8 cellular contexts compared by ENCODE assay signal in genomic region chr2:237603718-237604362, GRCh38. TPM values are rescaled to one million over a fixed set of nuclear protein-coding genes. Genes with fewer than 3 reads are reported as not detected.
DNase-seq lines count a peak whose midpoint lies in the region; ATAC-seq and TF ChIP-seq lines count a peak whose summit lies in the region.

No MANE protein-coding gene starts in this region.

- intact Hi-C loops in prostate gland (cut with DNase I) (loop anchor here (5.0 kb wide), 1 partner anchor 138 kb away; no protein-coding TSS in a partner anchor), ovary (cut with DNase I) (loop anchor here in 1 of 4 donors (5.0 kb wide), 1 partner anchor 138 kb away; no protein-coding TSS in a partner anchor)

- H3K4me3 ChIP-seq in fibroblast of pulmonary artery (replicated peaks; ENCODE audit: low read depth, low read length) (no peak overlapping the region), prostate gland (no peak overlapping the region), ovary (no peak overlapping the region)

- ATAC-seq in HG02642 (IDR thresholded peaks at IDR 0.05; ENCODE audit: poor library complexity, unreplicated experiment) (no peak), GM21526 (IDR thresholded peaks at IDR 0.05; ENCODE audit: low FRiP score, unreplicated experiment) (no peak)

- WGBS in prostate gland: 40% methylated on average over 15 of the region's 15 CpGs
- 54 to 64% (median 61%) methylated on average over 15 of the region's 15 CpGs for WGBS in ovary, 3 donors

- H3K27ac ChIP-seq in prostate gland (no peak overlapping the region), ovary (no peak overlapping the region)

- H3K36me3 ChIP-seq in prostate gland (no peaks in the 10 kb centered on the region), ovary (no peaks in the 10 kb centered on the region)

- TF ChIP-seq CTCF in fibroblast of pulmonary artery (IDR thresholded peaks at IDR 0.05; ENCODE audit: low read length, missing control alignments): no peak
- no peak for TF ChIP-seq CTCF in prostate gland (IDR thresholded peaks at IDR 0.05)
- TF ChIP-seq CTCF in ovary (IDR thresholded peaks at IDR 0.05): no peak

- peak; percentile 75 for DNase-seq in GDM1 (lab: John Stamatoyannopoulos, UW)
- peak; percentile 43 to 49 for DNase-seq in Kasumi-1 (lab: John Stamatoyannopoulos, UW)
- DNase-seq in activated CD8-positive, alpha-beta memory T cell treated with anti-CD3 and anti-CD28 coated beads, Interleukin-2, amount 50 U/mL, for 4 hours: peak; percentile 33
- DNase-seq in fibroblast of pulmonary artery (ENCODE audit: low read depth): peak; percentile 93
- DNase-seq in prostate gland (ENCODE audit: low spot score): no peak
- DNase-seq in ovary: no peak

- H3K27me3 ChIP-seq in prostate gland (replicated peaks; ENCODE audit: insufficient read depth) (no peaks in the 10 kb centered on the region), ovary (no peaks in the 10 kb centered on the region)

- peak; percentile 19 for TF ChIP-seq POLR2A in prostate gland (IDR thresholded peaks at IDR 0.05)
- TF ChIP-seq POLR2A in ovary (IDR thresholded peaks at IDR 0.05): no peak

- no peak for TF ChIP-seq EP300 in ovary (IDR thresholded peaks at IDR 0.05)

- H3K4me1 ChIP-seq in prostate gland (replicated peaks) (no peaks in the 10 kb centered on the region), ovary (ENCODE audit: insufficient read depth) (no peaks in the 10 kb centered on the region)

- no peaks in the 10 kb centered on the region for H3K9me3 ChIP-seq in prostate gland
- H3K9me3 ChIP-seq in ovary: no peaks in the 10 kb centered on the region

RNA-seq across cellular contexts. Expression of gene RAB17, which starts 13.3 kb away (rescaled TPM):
- 10 to 100 TPM; 12.6 to 13.6 TPM for total RNA-seq in prostate gland
- total RNA-seq in ovary: 10 to 100 TPM in 1 of 7 donors, 1 to 10 TPM in 5, under 1 TPM in 1; 0.76 to 19.3 (median 4.6) TPM
- under 1 TPM; 0.38 to 0.86 TPM for polyA plus RNA-seq in ovary

RNA-seq across cellular contexts. Expression of gene LRRFIP1, which starts 23.5 kb away (rescaled TPM):
- 10 to 100 TPM; 66.1 to 73.1 TPM for total RNA-seq in prostate gland
- total RNA-seq in ovary: 10 to 100 TPM; 32.4 to 71.1 (median 56.1) TPM
- 10 to 100 TPM; 27.4 to 71.1 TPM for polyA plus RNA-seq in ovary

RNA-seq across cellular contexts. Expression of gene PRLH, which starts 37.5 kb away (rescaled TPM):
- not detected for total RNA-seq in prostate gland
- total RNA-seq in ovary: not detected
- not detected for polyA plus RNA-seq in ovary

Comparison
In these comparisons a context has a peak if more than half of its experiments do, and no peak if none do; other contexts are left out.
1. DNase-seq: peak in GDM1 (single experiment), Kasumi-1 (2 of 2), activated CD8-positive, alpha-beta memory T cell treated with anti-CD3 and anti-CD28 coated beads, Interleukin-2, amount 50 U/mL, for 4 hours (single experiment) and fibroblast of pulmonary artery (single experiment); none in prostate gland (single experiment) and ovary (0 of 5).